In genomic region chr17:44850025-44850424, GRCh38 we compare ENCODE assay signal across 24 cellular contexts. TPM values are rescaled to one million over a fixed set of nuclear protein-coding genes. Genes with fewer than 3 reads are reported as not detected.
A peak's percentile ranks its signal among the peaks of the same experiment; 100 is the strongest.
DNase-seq lines count a peak whose midpoint lies in the region; ATAC-seq, FAIRE-seq and TF ChIP-seq lines count a peak whose summit lies in the region.
"Had no signal": no experiment of that assay in that cellular context is flagged by ENCODE, and none has a peak within 500 bp of the region (broad histone marks: within the 10 kb centered on the region; RNA-seq: fewer than 3 reads in every experiment).

No MANE protein-coding gene starts in this region.

- no peaks in the 10 kb centered on the region for H4K20me1 ChIP-seq in neural progenitor cell (ENCODE audit: low read depth)

- H3K27me3 ChIP-seq in suprapubic skin (no peaks in the 10 kb centered on the region), pancreas (no peaks in the 10 kb centered on the region), neural progenitor cell (no peaks in the 10 kb centered on the region)
- H3K27me3 ChIP-seq: foreskin keratinocyte had no signal

- FAIRE-seq in pancreas (lab: Jason Lieb, UNC): no peak

- intact Hi-C loops in pancreas (cut with DNase I): no loop called here

- no peak for TF ChIP-seq EP300 in suprapubic skin (IDR thresholded peaks at IDR 0.05)

- H3K36me3 Mint-ChIP-seq in activated T-cell treated with anti-CD3 and anti-CD28 coated beads, Interleukin-2, amount 50 U/mL, for 72 hours (ENCODE audit: insufficient read depth in 2 of 2): peaks cover 3 to 16% of the 10 kb centered on the region in 2 donors
- H3K36me3 Mint-ChIP-seq in central memory CD8-positive, alpha-beta T cell (ENCODE audit: insufficient read depth): peaks cover 43% of the 10 kb centered on the region
- H3K36me3 Mint-ChIP-seq in neural progenitor cell: peaks cover 34% of the 10 kb centered on the region
- H3K36me3 Mint-ChIP-seq: activated naive CD8-positive, alpha-beta T cell had no signal

- no peak overlapping the region for H2AFZ ChIP-seq in neural progenitor cell (replicated peaks)
- H2AFZ ChIP-seq: GM23248, parathyroid adenoma had no signal

- H3K36me3 ChIP-seq in suprapubic skin: peaks cover 53% of the 10 kb centered on the region
- H3K36me3 ChIP-seq in pancreas: peaks cover 8 to 42% (median 21%) of the 10 kb centered on the region in 3 donors
- H3K36me3 ChIP-seq in neural progenitor cell: no peaks in the 10 kb centered on the region

- no peak overlapping the region for H3K9ac ChIP-seq in neural progenitor cell
- H3K9ac ChIP-seq: GM23248, parathyroid adenoma had no signal

- WGBS in suprapubic skin: 91% methylated on average over 7 of the region's 7 CpGs
- 81 to 86% methylated on average over 7 of the region's 7 CpGs for WGBS in pancreas, 2 donors

- peak overlapping the region; percentile 51 for H3K27ac Mint-ChIP-seq in activated T-cell treated with anti-CD3 and anti-CD28 coated beads, Interleukin-2, amount 50 U/mL, for 72 hours
- peak overlapping the region; percentile 24 for H3K27ac Mint-ChIP-seq in central memory CD8-positive, alpha-beta T cell (ENCODE audit: low read depth)
- no peak overlapping the region for H3K27ac Mint-ChIP-seq in neural progenitor cell
- H3K27ac Mint-ChIP-seq: activated naive CD8-positive, alpha-beta T cell had no signal

- H3K4me1 Mint-ChIP-seq in activated T-cell treated with anti-CD3 and anti-CD28 coated beads, Interleukin-2, amount 50 U/mL, for 72 hours (ENCODE audit: low read depth): no peaks in the 10 kb centered on the region
- H3K4me1 Mint-ChIP-seq in central memory CD8-positive, alpha-beta T cell: peaks cover 7% of the 10 kb centered on the region
- H3K4me1 Mint-ChIP-seq in neural progenitor cell: peaks cover 8% of the 10 kb centered on the region
- H3K4me1 Mint-ChIP-seq: CD4-positive, CD25-positive, alpha-beta regulatory T cell had no signal

- no peak for ATAC-seq in activated T-cell treated with anti-CD3 and anti-CD28 coated beads, Interleukin-2, amount 50 U/mL, for 72 hours (replicated peaks in 1 of 2)
- ATAC-seq in HG02610 (IDR thresholded peaks at IDR 0.05; ENCODE audit: unreplicated experiment) (peak; percentile 40), pancreas (no peak), HG03378 (IDR thresholded peaks at IDR 0.05; ENCODE audit: unreplicated experiment) (no peak)
- ATAC-seq in central memory CD8-positive, alpha-beta T cell (replicated peaks; ENCODE audit: extremely low read depth, poor library complexity, severe bottlenecking): no peak
- ATAC-seq: activated T-cell treated with anti-CD3 and anti-CD28 coated beads, Interleukin-2, amount 50 U/mL, for 4 hours; foreskin keratinocyte; Panc1; SK-N-SH treated with all-trans-retinoic acid at 6 μM for 48 hours had no signal

- H3K4me3 ChIP-seq in suprapubic skin (no peak overlapping the region), pancreas (no peak overlapping the region), neural progenitor cell (no peak overlapping the region)
- H3K4me3 ChIP-seq: GM23248 had no signal

- no peaks in the 10 kb centered on the region for H3K79me2 ChIP-seq in neural progenitor cell (ENCODE audit: low read depth)
- H3K79me2 ChIP-seq: parathyroid adenoma had no signal

- no peak overlapping the region for H3K4me2 ChIP-seq in neural progenitor cell

- no peaks in the 10 kb centered on the region for H3K9me3 Mint-ChIP-seq in activated T-cell treated with anti-CD3 and anti-CD28 coated beads, Interleukin-2, amount 50 U/mL, for 72 hours
- no peaks in the 10 kb centered on the region for H3K9me3 Mint-ChIP-seq in central memory CD8-positive, alpha-beta T cell
- no peaks in the 10 kb centered on the region for H3K9me3 Mint-ChIP-seq in neural progenitor cell
- H3K9me3 Mint-ChIP-seq: activated T-cell treated with anti-CD3 and anti-CD28 coated beads, Interleukin-2, amount 50 U/mL, for 4 hours; CD4-positive, CD25-positive, alpha-beta regulatory T cell had no signal

- H3K9me3 ChIP-seq in suprapubic skin (no peaks in the 10 kb centered on the region), pancreas (no peaks in the 10 kb centered on the region), neural progenitor cell (ENCODE audit: low read depth) (no peaks in the 10 kb centered on the region)

- TF ChIP-seq CTCF in suprapubic skin (IDR thresholded peaks at IDR 0.05): no peak
- TF ChIP-seq CTCF in pancreas (IDR thresholded peaks at IDR 0.05): no peak
- no peak for TF ChIP-seq CTCF in neural progenitor cell (IDR thresholded peaks at IDR 0.05)

- no peaks in the 10 kb centered on the region for H3K27me3 Mint-ChIP-seq in activated T-cell treated with anti-CD3 and anti-CD28 coated beads, Interleukin-2, amount 50 U/mL, for 72 hours (ENCODE audit: low read depth)
- no peaks in the 10 kb centered on the region for H3K27me3 Mint-ChIP-seq in central memory CD8-positive, alpha-beta T cell
- H3K27me3 Mint-ChIP-seq in neural progenitor cell (ENCODE audit: insufficient read depth, low read depth): no peaks in the 10 kb centered on the region
- H3K27me3 Mint-ChIP-seq: activated naive CD8-positive, alpha-beta T cell; CD4-positive, CD25-positive, alpha-beta regulatory T cell had no signal

- no peak for TF ChIP-seq POLR2A in suprapubic skin (IDR thresholded peaks at IDR 0.05)

- H3K4me3 Mint-ChIP-seq in activated T-cell treated with anti-CD3 and anti-CD28 coated beads, Interleukin-2, amount 50 U/mL, for 72 hours: no peak overlapping the region
- H3K4me3 Mint-ChIP-seq in central memory CD8-positive, alpha-beta T cell: no peak overlapping the region
- no peak overlapping the region for H3K4me3 Mint-ChIP-seq in neural progenitor cell
- H3K4me3 Mint-ChIP-seq: activated naive CD8-positive, alpha-beta T cell; activated T-cell treated with anti-CD3 and anti-CD28 coated beads, Interleukin-2, amount 50 U/mL, for 4 hours; CD4-positive, CD25-positive, alpha-beta regulatory T cell had no signal

- H3K27ac ChIP-seq in suprapubic skin (peak overlapping the region; percentile 18), pancreas (no peak overlapping the region), neural progenitor cell (no peak overlapping the region)
- H3K27ac ChIP-seq: epithelial cell of prostate, foreskin keratinocyte, GM23248, parathyroid adenoma had no signal

- no peak for DNase-seq in activated T-cell treated with anti-CD3 and anti-CD28 coated beads, Interleukin-2, amount 50 U/mL, for 72 hours
- DNase-seq in activated T-cell treated with anti-CD3 and anti-CD28 coated beads, Interleukin-2, amount 50 U/mL, for 48 hours: no peak
- no peak for DNase-seq in central memory CD8-positive, alpha-beta T cell (ENCODE audit: low spot score in 2 of 2)
- no peak for DNase-seq in suprapubic skin (ENCODE audit: low spot score in 2 of 2)
- no peak for DNase-seq in pancreas
- DNase-seq in neural progenitor cell (ENCODE audit: low spot score): no peak
- DNase-seq: activated T-cell treated with anti-CD3 and anti-CD28 coated beads, Interleukin-2, amount 50 U/mL, for 4 hours; CD4-positive, CD25-positive, alpha-beta regulatory T cell; DMS53; foreskin keratinocyte; GM23248; NCI-H1105 treated with DMSO at 0.1 percent for 48 hours; NCI-H2227 treated with DMSO at 0.1 percent for 48 hours had no signal

- H3K4me1 ChIP-seq in suprapubic skin (no peaks in the 10 kb centered on the region), pancreas (no peaks in the 10 kb centered on the region), neural progenitor cell (no peaks in the 10 kb centered on the region)
- H3K4me1 ChIP-seq: foreskin keratinocyte, parathyroid adenoma had no signal

- no peaks in the 10 kb centered on the region for H3F3A ChIP-seq in neural progenitor cell (ENCODE audit: low read depth)

RNA-seq across cellular contexts. Expression of gene HIGD1B, which starts 2.3 kb away (rescaled TPM):
- not detected for total RNA-seq in activated T-cell treated with anti-CD3 and anti-CD28 coated beads, Interleukin-2, amount 50 U/mL, for 72 hours
- total RNA-seq in suprapubic skin (not detected), pancreas (1 to 10 TPM in 2 of 6 donors, under 1 TPM in 3, not detected in 1; 0.35 to 2.2 (median 0.87) TPM), neural progenitor cell (ENCODE audit: low replicate concordance) (not detected in 2 replicates)
- 10 to 100 TPM in 1 of 2 donors, 1 to 10 TPM in 1; 1.4 to 14.6 TPM for polyA plus RNA-seq in pancreas
- total RNA-seq: activated T-cell treated with anti-CD3 and anti-CD28 coated beads, Interleukin-2, amount 50 U/mL, for 4 hours; CD4-positive, CD25-positive, alpha-beta regulatory T cell; dermis microvascular lymphatic vessel endothelial cell; foreskin keratinocyte; GM23248; HT1080; LHCN-M2; liver had no signal
- polyA plus RNA-seq: CD4-positive, CD25-positive, alpha-beta regulatory T cell; foreskin keratinocyte; GM23248 had no signal

RNA-seq across cellular contexts. Expression of gene GJC1, which starts 19.9 kb away (rescaled TPM):
- total RNA-seq in activated T-cell treated with anti-CD3 and anti-CD28 coated beads, Interleukin-2, amount 50 U/mL, for 72 hours: 1 to 10 TPM; 2.3 to 4.7 TPM
- total RNA-seq in suprapubic skin (1 to 10 TPM; 1.1 to 7.8 (median 1.9) TPM), pancreas (1 to 10 TPM in 4 of 6 donors, under 1 TPM in 2; 0.58 to 3.1 (median 1.1) TPM), neural progenitor cell (ENCODE audit: low replicate concordance) (63.4 and 76.9 TPM in 2 replicates)
- polyA plus RNA-seq in pancreas: 1 to 10 TPM in 1 of 2 donors, under 1 TPM in 1; 0.84 to 2.0 TPM
- total RNA-seq: CD4-positive, CD25-positive, alpha-beta regulatory T cell had no signal
- polyA plus RNA-seq: CD4-positive, CD25-positive, alpha-beta regulatory T cell had no signal

RNA-seq across cellular contexts. Expression of gene EFTUD2, which starts 49.2 kb away (rescaled TPM):
- total RNA-seq in activated T-cell treated with anti-CD3 and anti-CD28 coated beads, Interleukin-2, amount 50 U/mL, for 72 hours: 100 to 1,000 TPM; 123 to 132 TPM
- 100 to 1,000 TPM in 2 of 4 donors, 10 to 100 TPM in 2; 46.6 to 114 (median 94.7) TPM for total RNA-seq in suprapubic skin
- 10 to 100 TPM; 26.3 to 42.7 (median 38.8) TPM for total RNA-seq in pancreas
- 10 to 100 TPM; 18.8 to 25.8 TPM for polyA plus RNA-seq in pancreas
- total RNA-seq in neural progenitor cell (ENCODE audit: low replicate concordance): 114 and 185 TPM in 2 replicates
